In the genomic region with DNA sequence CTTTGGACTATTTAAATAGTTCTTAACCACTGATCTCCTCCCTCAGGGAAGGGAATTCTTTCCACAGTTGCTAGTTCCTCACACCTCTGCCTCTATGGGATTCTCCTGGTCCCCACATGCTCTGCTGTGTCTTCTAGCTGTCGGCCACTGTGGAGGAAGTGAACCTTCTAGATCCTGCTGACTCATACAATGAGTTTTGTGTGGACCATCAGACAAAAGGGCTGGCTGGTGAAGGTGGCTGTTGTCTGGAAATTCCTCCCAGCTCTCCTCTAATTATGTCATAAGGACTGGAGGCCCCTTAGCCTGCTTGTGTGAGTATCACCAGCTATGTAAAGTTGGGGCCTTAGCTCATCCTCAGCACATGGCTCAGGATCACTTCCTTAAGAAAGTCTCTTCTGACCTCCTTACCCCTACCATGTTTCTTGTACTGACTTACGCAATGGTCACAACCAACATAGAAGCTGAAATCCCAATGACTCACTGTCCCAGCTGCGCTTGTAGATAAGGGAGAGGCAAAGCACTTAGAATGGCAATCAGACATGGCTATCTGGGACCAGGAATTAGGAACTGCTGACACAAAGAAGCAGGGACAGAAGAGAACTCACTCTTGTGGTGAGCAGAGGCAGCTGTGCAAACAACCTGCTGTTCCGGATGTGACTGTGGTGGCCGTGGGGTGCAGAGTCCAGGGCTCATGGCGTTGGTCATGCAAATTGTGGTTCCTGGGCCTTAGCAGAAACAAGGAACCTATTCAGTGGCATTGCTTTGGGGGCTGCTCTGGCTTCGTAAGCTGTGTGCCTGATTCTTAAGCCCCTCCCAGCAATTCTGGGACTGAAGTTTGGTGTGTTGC, we compare ENCODE assay signal across 1 cellular context.
TF ChIP-seq lines count a peak whose summit lies in the region.

No MANE protein-coding gene starts in this region.

TF ChIP-seq in K562, 482 proteins besides CTCF, POLR2A, EP300 and RAD21 (continued from another document and continues in another):
- TF ChIP-seq HEY1 (CRISPR knock-in tag; IDR thresholded peaks at IDR 0.05; ENCODE audit: borderline replicate concordance), result peak; percentile 96
- TF ChIP-seq, protein P1, sequence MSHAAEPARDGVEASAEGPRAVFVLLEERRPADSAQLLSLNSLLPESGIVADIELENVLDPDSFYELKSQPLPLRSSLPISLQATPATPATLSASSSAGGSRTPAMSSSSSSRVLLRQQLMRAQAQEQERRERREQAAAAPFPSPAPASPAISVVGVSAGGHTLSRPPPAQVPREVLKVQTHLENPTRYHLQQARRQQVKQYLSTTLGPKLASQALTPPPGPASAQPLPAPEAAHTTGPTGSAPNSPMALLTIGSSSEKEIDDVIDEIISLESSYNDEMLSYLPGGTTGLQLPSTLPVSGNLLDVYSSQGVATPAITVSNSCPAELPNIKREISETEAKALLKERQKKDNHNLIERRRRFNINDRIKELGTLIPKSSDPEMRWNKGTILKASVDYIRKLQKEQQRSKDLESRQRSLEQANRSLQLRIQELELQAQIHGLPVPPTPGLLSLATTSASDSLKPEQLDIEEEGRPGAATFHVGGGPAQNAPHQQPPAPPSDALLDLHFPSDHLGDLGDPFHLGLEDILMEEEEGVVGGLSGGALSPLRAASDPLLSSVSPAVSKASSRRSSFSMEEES (CRISPR knock-in tag; IDR thresholded peaks at IDR 0.05), result no peak
- TF ChIP-seq, protein P2, sequence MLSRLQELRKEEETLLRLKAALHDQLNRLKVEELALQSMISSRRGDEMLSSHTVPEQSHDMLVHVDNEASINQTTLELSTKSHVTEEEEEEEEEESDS (CRISPR knock-in tag; IDR thresholded peaks at IDR 0.05), result no peak
- peak; percentile 99 for TF ChIP-seq NCOA1 (IDR thresholded peaks at IDR 0.05; ENCODE audit: low read depth)
- TF ChIP-seq SNIP1 (IDR thresholded peaks at IDR 0.05; ENCODE audit: low read depth), result peak; percentile 69; the same call in 1 of the 2 replicates
- TF ChIP-seq SIX5 (IDR thresholded peaks at IDR 0.05; ENCODE audit: borderline replicate concordance in 1 of 2, insufficient read depth in 1 of 2, low read depth in 1 of 2, low read length in 2 of 2), result no peak
- TF ChIP-seq ZNF561 (CRISPR knock-in tag; conservative IDR thresholded peaks at IDR 0.05), result no peak
- TF ChIP-seq, protein P3, sequence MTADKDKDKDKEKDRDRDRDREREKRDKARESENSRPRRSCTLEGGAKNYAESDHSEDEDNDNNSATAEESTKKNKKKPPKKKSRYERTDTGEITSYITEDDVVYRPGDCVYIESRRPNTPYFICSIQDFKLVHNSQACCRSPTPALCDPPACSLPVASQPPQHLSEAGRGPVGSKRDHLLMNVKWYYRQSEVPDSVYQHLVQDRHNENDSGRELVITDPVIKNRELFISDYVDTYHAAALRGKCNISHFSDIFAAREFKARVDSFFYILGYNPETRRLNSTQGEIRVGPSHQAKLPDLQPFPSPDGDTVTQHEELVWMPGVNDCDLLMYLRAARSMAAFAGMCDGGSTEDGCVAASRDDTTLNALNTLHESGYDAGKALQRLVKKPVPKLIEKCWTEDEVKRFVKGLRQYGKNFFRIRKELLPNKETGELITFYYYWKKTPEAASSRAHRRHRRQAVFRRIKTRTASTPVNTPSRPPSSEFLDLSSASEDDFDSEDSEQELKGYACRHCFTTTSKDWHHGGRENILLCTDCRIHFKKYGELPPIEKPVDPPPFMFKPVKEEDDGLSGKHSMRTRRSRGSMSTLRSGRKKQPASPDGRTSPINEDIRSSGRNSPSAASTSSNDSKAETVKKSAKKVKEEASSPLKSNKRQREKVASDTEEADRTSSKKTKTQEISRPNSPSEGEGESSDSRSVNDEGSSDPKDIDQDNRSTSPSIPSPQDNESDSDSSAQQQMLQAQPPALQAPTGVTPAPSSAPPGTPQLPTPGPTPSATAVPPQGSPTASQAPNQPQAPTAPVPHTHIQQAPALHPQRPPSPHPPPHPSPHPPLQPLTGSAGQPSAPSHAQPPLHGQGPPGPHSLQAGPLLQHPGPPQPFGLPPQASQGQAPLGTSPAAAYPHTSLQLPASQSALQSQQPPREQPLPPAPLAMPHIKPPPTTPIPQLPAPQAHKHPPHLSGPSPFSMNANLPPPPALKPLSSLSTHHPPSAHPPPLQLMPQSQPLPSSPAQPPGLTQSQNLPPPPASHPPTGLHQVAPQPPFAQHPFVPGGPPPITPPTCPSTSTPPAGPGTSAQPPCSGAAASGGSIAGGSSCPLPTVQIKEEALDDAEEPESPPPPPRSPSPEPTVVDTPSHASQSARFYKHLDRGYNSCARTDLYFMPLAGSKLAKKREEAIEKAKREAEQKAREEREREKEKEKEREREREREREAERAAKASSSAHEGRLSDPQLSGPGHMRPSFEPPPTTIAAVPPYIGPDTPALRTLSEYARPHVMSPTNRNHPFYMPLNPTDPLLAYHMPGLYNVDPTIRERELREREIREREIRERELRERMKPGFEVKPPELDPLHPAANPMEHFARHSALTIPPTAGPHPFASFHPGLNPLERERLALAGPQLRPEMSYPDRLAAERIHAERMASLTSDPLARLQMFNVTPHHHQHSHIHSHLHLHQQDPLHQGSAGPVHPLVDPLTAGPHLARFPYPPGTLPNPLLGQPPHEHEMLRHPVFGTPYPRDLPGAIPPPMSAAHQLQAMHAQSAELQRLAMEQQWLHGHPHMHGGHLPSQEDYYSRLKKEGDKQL (CRISPR knock-in tag; IDR thresholded peaks at IDR 0.05; ENCODE audit: borderline replicate concordance), result peak; percentile 91; the same call in 1 of the 2 replicates
- peak; percentile 100 for TF ChIP-seq CCNT2 (IDR thresholded peaks at IDR 0.05; ENCODE audit: borderline replicate concordance, extremely low read depth, insufficient read length, low read depth, low read length)
- peak; percentile 100 for TF ChIP-seq LCOR (CRISPR knock-in tag; IDR thresholded peaks at IDR 0.05)
- peak; percentile 96 for TF ChIP-seq JUNB (CRISPR knock-in tag; conservative IDR thresholded peaks at IDR 0.05)
- TF ChIP-seq, protein P4, sequence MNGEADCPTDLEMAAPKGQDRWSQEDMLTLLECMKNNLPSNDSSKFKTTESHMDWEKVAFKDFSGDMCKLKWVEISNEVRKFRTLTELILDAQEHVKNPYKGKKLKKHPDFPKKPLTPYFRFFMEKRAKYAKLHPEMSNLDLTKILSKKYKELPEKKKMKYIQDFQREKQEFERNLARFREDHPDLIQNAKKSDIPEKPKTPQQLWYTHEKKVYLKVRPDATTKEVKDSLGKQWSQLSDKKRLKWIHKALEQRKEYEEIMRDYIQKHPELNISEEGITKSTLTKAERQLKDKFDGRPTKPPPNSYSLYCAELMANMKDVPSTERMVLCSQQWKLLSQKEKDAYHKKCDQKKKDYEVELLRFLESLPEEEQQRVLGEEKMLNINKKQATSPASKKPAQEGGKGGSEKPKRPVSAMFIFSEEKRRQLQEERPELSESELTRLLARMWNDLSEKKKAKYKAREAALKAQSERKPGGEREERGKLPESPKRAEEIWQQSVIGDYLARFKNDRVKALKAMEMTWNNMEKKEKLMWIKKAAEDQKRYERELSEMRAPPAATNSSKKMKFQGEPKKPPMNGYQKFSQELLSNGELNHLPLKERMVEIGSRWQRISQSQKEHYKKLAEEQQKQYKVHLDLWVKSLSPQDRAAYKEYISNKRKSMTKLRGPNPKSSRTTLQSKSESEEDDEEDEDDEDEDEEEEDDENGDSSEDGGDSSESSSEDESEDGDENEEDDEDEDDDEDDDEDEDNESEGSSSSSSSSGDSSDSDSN (IDR thresholded peaks at IDR 0.05; ENCODE audit: borderline replicate concordance in 1 of 2, low read depth in 2 of 2, low read length in 2 of 2), result peak in 1 of 2 experiments; percentile 47; a peak in 1 of 4 replicates
- TF ChIP-seq, protein P5, sequence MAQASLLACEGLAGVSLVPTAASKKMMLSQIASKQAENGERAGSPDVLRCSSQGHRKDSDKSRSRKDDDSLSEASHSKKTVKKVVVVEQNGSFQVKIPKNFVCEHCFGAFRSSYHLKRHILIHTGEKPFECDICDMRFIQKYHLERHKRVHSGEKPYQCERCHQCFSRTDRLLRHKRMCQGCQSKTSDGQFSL (CRISPR knock-in tag; IDR thresholded peaks at IDR 0.05), result 0 out of 2 replicates have a peak, but pooled peaks have one; percentile 51
- TF ChIP-seq, protein P5 (tag; IDR thresholded peaks at IDR 0.05), result peak in 1 of 2 experiments; percentile 22; a peak in 3 of 4 replicates
- peak; percentile 90 for TF ChIP-seq NUFIP1 (IDR thresholded peaks at IDR 0.05; ENCODE audit: partially characterized antibody)
- no peak for TF ChIP-seq CCAR2 (IDR thresholded peaks at IDR 0.05; ENCODE audit: low read depth, low read length)
- TF ChIP-seq EWSR1 (IDR thresholded peaks at IDR 0.05; ENCODE audit: borderline replicate concordance, low read depth, partially characterized antibody), result peak; percentile 95
- TF ChIP-seq ZNF764 (CRISPR knock-in tag; IDR thresholded peaks at IDR 0.05; ENCODE audit: low read depth), result no peak
- TF ChIP-seq ZFP36 (IDR thresholded peaks at IDR 0.05; ENCODE audit: low read depth, low read length, partially characterized antibody), result no peak
- TF ChIP-seq MECOM (CRISPR knock-in tag; IDR thresholded peaks at IDR 0.05), result peak; percentile 73
- peak; percentile 90 for TF ChIP-seq HIVEP1 (CRISPR knock-in tag; IDR thresholded peaks at IDR 0.05)
- TF ChIP-seq NR2C1 (IDR thresholded peaks at IDR 0.05), result peak; percentile 83
- TF ChIP-seq NR2C1 (tag; IDR thresholded peaks at IDR 0.05), result peak; percentile 84
- TF ChIP-seq GTF2A2 (tag; IDR thresholded peaks at IDR 0.05), result no peak; the same call in 1 of the 2 replicates
- TF ChIP-seq ZNF134 (CRISPR knock-in tag; conservative IDR thresholded peaks at IDR 0.05), result peak; percentile 59
- TF ChIP-seq, protein P6, sequence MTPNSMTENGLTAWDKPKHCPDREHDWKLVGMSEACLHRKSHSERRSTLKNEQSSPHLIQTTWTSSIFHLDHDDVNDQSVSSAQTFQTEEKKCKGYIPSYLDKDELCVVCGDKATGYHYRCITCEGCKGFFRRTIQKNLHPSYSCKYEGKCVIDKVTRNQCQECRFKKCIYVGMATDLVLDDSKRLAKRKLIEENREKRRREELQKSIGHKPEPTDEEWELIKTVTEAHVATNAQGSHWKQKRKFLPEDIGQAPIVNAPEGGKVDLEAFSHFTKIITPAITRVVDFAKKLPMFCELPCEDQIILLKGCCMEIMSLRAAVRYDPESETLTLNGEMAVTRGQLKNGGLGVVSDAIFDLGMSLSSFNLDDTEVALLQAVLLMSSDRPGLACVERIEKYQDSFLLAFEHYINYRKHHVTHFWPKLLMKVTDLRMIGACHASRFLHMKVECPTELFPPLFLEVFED (CRISPR knock-in tag; conservative IDR thresholded peaks at IDR 0.05), result peak; percentile 94
- TF ChIP-seq, protein P7, sequence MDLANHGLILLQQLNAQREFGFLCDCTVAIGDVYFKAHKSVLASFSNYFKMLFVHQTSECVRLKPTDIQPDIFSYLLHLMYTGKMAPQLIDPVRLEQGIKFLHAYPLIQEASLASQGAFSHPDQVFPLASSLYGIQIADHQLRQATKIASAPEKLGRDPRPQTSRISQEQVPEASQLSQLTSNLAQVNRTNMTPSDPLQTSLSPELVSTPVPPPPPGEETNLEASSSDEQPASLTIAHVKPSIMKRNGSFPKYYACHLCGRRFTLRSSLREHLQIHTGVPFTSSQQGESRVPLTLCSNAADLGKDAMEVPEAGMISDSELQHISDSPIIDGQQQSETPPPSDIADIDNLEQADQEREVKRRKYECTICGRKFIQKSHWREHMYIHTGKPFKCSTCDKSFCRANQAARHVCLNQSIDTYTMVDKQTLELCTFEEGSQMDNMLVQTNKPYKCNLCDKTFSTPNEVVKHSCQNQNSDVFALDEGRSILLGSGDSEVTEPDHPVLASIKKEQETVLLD (IDR thresholded peaks at IDR 0.05), result peak; percentile 88
- TF ChIP-seq SREBF1 (IDR thresholded peaks at IDR 0.05; ENCODE audit: borderline replicate concordance, low read depth, low read length), result 0 out of 2 replicates have a peak, but pooled peaks have one; percentile 19
- no peak for TF ChIP-seq XRCC3 (IDR thresholded peaks at IDR 0.05)
- 0 out of 4 replicates have a peak, but pooled peaks of 1 of the 2 experiments have one; percentile 37 for TF ChIP-seq SIN3A (IDR thresholded peaks at IDR 0.05; ENCODE audit: borderline replicate concordance in 2 of 2, control insufficient read depth in 1 of 2, low read depth in 2 of 2, low read length in 2 of 2)
- peak; percentile 98 for TF ChIP-seq ZNF584 (CRISPR knock-in tag; IDR thresholded peaks at IDR 0.05; ENCODE audit: low read depth)
- TF ChIP-seq, protein P8, sequence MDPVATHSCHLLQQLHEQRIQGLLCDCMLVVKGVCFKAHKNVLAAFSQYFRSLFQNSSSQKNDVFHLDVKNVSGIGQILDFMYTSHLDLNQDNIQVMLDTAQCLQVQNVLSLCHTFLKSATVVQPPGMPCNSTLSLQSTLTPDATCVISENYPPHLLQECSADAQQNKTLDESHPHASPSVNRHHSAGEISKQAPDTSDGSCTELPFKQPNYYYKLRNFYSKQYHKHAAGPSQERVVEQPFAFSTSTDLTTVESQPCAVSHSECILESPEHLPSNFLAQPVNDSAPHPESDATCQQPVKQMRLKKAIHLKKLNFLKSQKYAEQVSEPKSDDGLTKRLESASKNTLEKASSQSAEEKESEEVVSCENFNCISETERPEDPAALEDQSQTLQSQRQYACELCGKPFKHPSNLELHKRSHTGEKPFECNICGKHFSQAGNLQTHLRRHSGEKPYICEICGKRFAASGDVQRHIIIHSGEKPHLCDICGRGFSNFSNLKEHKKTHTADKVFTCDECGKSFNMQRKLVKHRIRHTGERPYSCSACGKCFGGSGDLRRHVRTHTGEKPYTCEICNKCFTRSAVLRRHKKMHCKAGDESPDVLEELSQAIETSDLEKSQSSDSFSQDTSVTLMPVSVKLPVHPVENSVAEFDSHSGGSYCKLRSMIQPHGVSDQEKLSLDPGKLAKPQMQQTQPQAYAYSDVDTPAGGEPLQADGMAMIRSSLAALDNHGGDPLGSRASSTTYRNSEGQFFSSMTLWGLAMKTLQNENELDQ (CRISPR knock-in tag; IDR thresholded peaks at IDR 0.05; ENCODE audit: borderline replicate concordance), result no peak
- no peak for TF ChIP-seq BRD4 (IDR thresholded peaks at IDR 0.05)
- TF ChIP-seq, protein P9, sequence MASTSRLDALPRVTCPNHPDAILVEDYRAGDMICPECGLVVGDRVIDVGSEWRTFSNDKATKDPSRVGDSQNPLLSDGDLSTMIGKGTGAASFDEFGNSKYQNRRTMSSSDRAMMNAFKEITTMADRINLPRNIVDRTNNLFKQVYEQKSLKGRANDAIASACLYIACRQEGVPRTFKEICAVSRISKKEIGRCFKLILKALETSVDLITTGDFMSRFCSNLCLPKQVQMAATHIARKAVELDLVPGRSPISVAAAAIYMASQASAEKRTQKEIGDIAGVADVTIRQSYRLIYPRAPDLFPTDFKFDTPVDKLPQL (IDR thresholded peaks at IDR 0.05; ENCODE audit: extremely low read depth, insufficient read length), result no peak
- TF ChIP-seq ZNF384 (IDR thresholded peaks at IDR 0.05; ENCODE audit: low read depth, low read length), result peak; percentile 35
- no peak; the same call in 1 of the 2 replicates for TF ChIP-seq NR2F6 (CRISPR knock-in tag; IDR thresholded peaks at IDR 0.05)
- TF ChIP-seq NONO (IDR thresholded peaks at IDR 0.05; ENCODE audit: low read depth in 2 of 2, low read length in 1 of 2), result peak in 1 of 2 experiments; percentile 97; a peak in 2 of 4 replicates
- peak; percentile 98 for TF ChIP-seq NEUROD1 (IDR thresholded peaks at IDR 0.05; ENCODE audit: borderline replicate concordance, low read depth, low read length, partially characterized antibody)
